2 cellular contexts compared by ENCODE assay signal in genomic region chr12:25959069-25959961, GRCh38.
TF ChIP-seq lines count a peak whose summit lies in the region.

No MANE protein-coding gene starts in this region.

TF ChIP-seq in HEK293, 187 proteins besides CTCF, POLR2A, EP300 and RAD21 (continued from another document and continues in another):
- TF ChIP-seq SP7 (tag by site-specific recombination; IDR thresholded peaks at IDR 0.05) (peak; percentile 31; the same call in 1 of the 2 replicates), ZBTB17 (tag by site-specific recombination; IDR thresholded peaks at IDR 0.05) (peak; percentile 40; the same call in 1 of the 2 replicates), KLF8 (tag by site-specific recombination; IDR thresholded peaks at IDR 0.05) (peak; percentile 59; the same call in 1 of the 2 replicates), ZNF843 (tag by site-specific recombination; IDR thresholded peaks at IDR 0.05) (no peak), ZNF621 (tag by site-specific recombination; IDR thresholded peaks at IDR 0.05) (no peak), ZNF426 (tag by site-specific recombination; IDR thresholded peaks at IDR 0.05) (no peak), PBX3 (CRISPR knock-in tag; IDR thresholded peaks at IDR 0.05) (no peak), ZEB2 (tag by site-specific recombination; IDR thresholded peaks at IDR 0.05) (peak; percentile 61; the same call in 1 of the 2 replicates), GLIS2 (tag by site-specific recombination; IDR thresholded peaks at IDR 0.05) (peak; percentile 41), SALL2 (tag by site-specific recombination; IDR thresholded peaks at IDR 0.05; ENCODE audit: borderline replicate concordance) (no peak), ZNF660 (tag by site-specific recombination; IDR thresholded peaks at IDR 0.05) (0 out of 2 replicates have a peak, but pooled peaks have one; percentile 10), ZNF292 (tag by site-specific recombination; IDR thresholded peaks at IDR 0.05; ENCODE audit: borderline replicate concordance, low read depth) (no peak), ZNF76 (tag by site-specific recombination; IDR thresholded peaks at IDR 0.05; ENCODE audit: borderline replicate concordance, low read depth) (peak; percentile 43; the same call in 1 of the 2 replicates), SP3 (tag by site-specific recombination; IDR thresholded peaks at IDR 0.05) (0 out of 2 replicates have a peak, but pooled peaks have one; percentile 23), ZBTB49 (tag by site-specific recombination; IDR thresholded peaks at IDR 0.05; ENCODE audit: low read depth) (no peak), ZIC2 (tag by site-specific recombination; IDR thresholded peaks at IDR 0.05) (peak; percentile 23; the same call in 1 of the 2 replicates), ZNF223 (tag by site-specific recombination; IDR thresholded peaks at IDR 0.05) (no peak), ZNF501 (tag by site-specific recombination; IDR thresholded peaks at IDR 0.05) (peak; percentile 62; the same call in 1 of the 2 replicates), ZBTB10 (tag by site-specific recombination; IDR thresholded peaks at IDR 0.05) (no peak), ZNF366 (tag by site-specific recombination; conservative IDR thresholded peaks at IDR 0.05) (0 out of 2 replicates have a peak, but pooled peaks have one; percentile 19)
- TF ChIP-seq, protein P1, sequence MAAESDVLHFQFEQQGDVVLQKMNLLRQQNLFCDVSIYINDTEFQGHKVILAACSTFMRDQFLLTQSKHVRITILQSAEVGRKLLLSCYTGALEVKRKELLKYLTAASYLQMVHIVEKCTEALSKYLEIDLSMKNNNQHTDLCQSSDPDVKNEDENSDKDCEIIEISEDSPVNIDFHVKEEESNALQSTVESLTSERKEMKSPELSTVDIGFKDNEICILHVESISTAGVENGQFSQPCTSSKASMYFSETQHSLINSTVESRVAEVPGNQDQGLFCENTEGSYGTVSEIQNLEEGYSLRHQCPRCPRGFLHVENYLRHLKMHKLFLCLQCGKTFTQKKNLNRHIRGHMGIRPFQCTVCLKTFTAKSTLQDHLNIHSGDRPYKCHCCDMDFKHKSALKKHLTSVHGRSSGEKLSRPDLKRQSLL (tag by site-specific recombination; IDR thresholded peaks at IDR 0.05) = peak; percentile 55; the same call in 1 of the 2 replicates

TF ChIP-seq in GM12878, 131 proteins besides CTCF, POLR2A, EP300 and RAD21:
- no peak for TF ChIP-seq ZBTB40 (IDR thresholded peaks at IDR 0.05; ENCODE audit: borderline replicate concordance)
- no peak for TF ChIP-seq ZBTB33 (IDR thresholded peaks at IDR 0.05)
- 0 out of 2 replicates have a peak, but pooled peaks have one; percentile 79 for TF ChIP-seq EZH2 (IDR thresholded peaks at IDR 0.05; ENCODE audit: borderline replicate concordance, control insufficient read depth, low read depth, low read length)
- TF ChIP-seq EGR1 (IDR thresholded peaks at IDR 0.05; ENCODE audit: borderline replicate concordance in 1 of 2, low read depth in 2 of 2, low read length in 2 of 2) = peak in 1 of 2 experiments; percentile 79; a peak in 1 of 3 replicates
- TF ChIP-seq SUZ12 (IDR thresholded peaks at IDR 0.05; ENCODE audit: unreplicated experiment) = peak; percentile 33
